Comparison of ENCODE assay signal across 16 cellular contexts in genomic region chr12:16586350-16587109, GRCh38. TPM values are rescaled to one million over a fixed set of nuclear protein-coding genes. Genes with fewer than 3 reads are reported as not detected.
A peak's percentile ranks its signal among the peaks of the same experiment; 100 is the strongest.
DNase-seq lines count a peak whose midpoint lies in the region; ATAC-seq and TF ChIP-seq lines count a peak whose summit lies in the region.
"Had no signal": no experiment of that assay in that cellular context is flagged by ENCODE, and none has a peak within 500 bp of the region (broad histone marks: within the 10 kb centered on the region; RNA-seq: fewer than 3 reads in every experiment).

No MANE protein-coding gene starts in this region.

- H3K36me3 Mint-ChIP-seq in CD8-positive, alpha-beta memory T cell = no peaks in the 10 kb centered on the region

- POLR2A ChIA-PET in CD8-positive, alpha-beta memory T cell (lab: Charles Lee) = no interaction called here

- H3K27me3 Mint-ChIP-seq in CD8-positive, alpha-beta memory T cell = no peaks in the 10 kb centered on the region

- DNase-seq in MG63 = peak; percentile 71
- DNase-seq in epithelial cell of esophagus (ENCODE audit: low read depth) = peak; percentile 50
- no peak for DNase-seq in lower lobe of right lung
- peak; percentile 65 for DNase-seq in superior temporal gyrus (ENCODE audit: extremely low spot score)
- DNase-seq in globus pallidus (ENCODE audit: low spot score) = no peak
- DNase-seq in CD8-positive, alpha-beta memory T cell = no peak
- no peak for DNase-seq in NCI-H2171 (lab: John Stamatoyannopoulos, UW)
- DNase-seq in kidney tubule cell (ENCODE audit: low spot score) = no peak
- DNase-seq: activated CD4-positive, alpha-beta T cell treated with anti-CD3 and anti-CD28 coated beads, Interleukin-2, amount 50 U/mL, for 1 hour; activated T-cell treated with anti-CD3 and anti-CD28 coated beads, Interleukin-2, amount 50 U/mL, for 48 hours; AML-193; Kasumi-1; NCI-H2029 treated with DMSO at 0.1 percent for 48 hours; NK-92 treated with Interleukin-12 subunit alpha and Interleukin-12 subunit beta, amount 100 ng/mL, for 24 hours; SIG-M5 had no signal

- H3K4me3 ChIP-seq in MG63 (no peak overlapping the region), epithelial cell of esophagus (ENCODE audit: low read length) (no peak overlapping the region), lower lobe of right lung (no peak overlapping the region)
- H3K4me3 ChIP-seq in CD8-positive, alpha-beta memory T cell (ENCODE audit: low read length) = no peak overlapping the region

- ATAC-seq in lower lobe of right lung = no peak

- no peak for TF ChIP-seq CTCF in epithelial cell of esophagus (IDR thresholded peaks at IDR 0.05; ENCODE audit: insufficient read depth, low read depth, low read length, missing control alignments)
- TF ChIP-seq CTCF in lower lobe of right lung (IDR thresholded peaks at IDR 0.05) = no peak

- no peaks in the 10 kb centered on the region for H3K4me1 ChIP-seq in lower lobe of right lung
- no peaks in the 10 kb centered on the region for H3K4me1 ChIP-seq in CD8-positive, alpha-beta memory T cell (ENCODE audit: insufficient read depth, low read length)

- H3K4me3 Mint-ChIP-seq in CD8-positive, alpha-beta memory T cell = no peak overlapping the region

- no peak overlapping the region for H3K27ac Mint-ChIP-seq in CD8-positive, alpha-beta memory T cell

- CTCF ChIA-PET in CD8-positive, alpha-beta memory T cell (lab: Charles Lee) = no interaction called here

- H3K4me1 Mint-ChIP-seq in CD8-positive, alpha-beta memory T cell = no peaks in the 10 kb centered on the region

- no peaks in the 10 kb centered on the region for H3K36me3 ChIP-seq in MG63
- no peaks in the 10 kb centered on the region for H3K36me3 ChIP-seq in lower lobe of right lung
- no peaks in the 10 kb centered on the region for H3K36me3 ChIP-seq in CD8-positive, alpha-beta memory T cell (ENCODE audit: insufficient read depth, low read length)

- intact Hi-C loops in lower lobe of right lung (cut with DNase I) = no loop called here

- peak overlapping the region; percentile 26 for H3K27ac ChIP-seq in lower lobe of right lung
- H3K27ac ChIP-seq in CD8-positive, alpha-beta memory T cell (ENCODE audit: low read depth, low read length) = no peak overlapping the region
- H3K27ac ChIP-seq: HL-60 had no signal

- H3K9me3 ChIP-seq in MG63 (no peaks in the 10 kb centered on the region), lower lobe of right lung (no peaks in the 10 kb centered on the region)
- no peaks in the 10 kb centered on the region for H3K9me3 ChIP-seq in CD8-positive, alpha-beta memory T cell (ENCODE audit: low read length)

- peaks cover 3 to 27% (median 7%) of the 10 kb centered on the region in 5 donors for H3K9me3 Mint-ChIP-seq in CD8-positive, alpha-beta memory T cell

- H3K27me3 ChIP-seq in MG63 = no peaks in the 10 kb centered on the region
- no peaks in the 10 kb centered on the region for H3K27me3 ChIP-seq in lower lobe of right lung (ENCODE audit: low read depth)
- H3K27me3 ChIP-seq in CD8-positive, alpha-beta memory T cell (ENCODE audit: insufficient read depth, low read length, poor library complexity, severe bottlenecking) = no peaks in the 10 kb centered on the region

RNA-seq across cellular contexts. Expression of gene LMO3, which starts 19.4 kb away (rescaled TPM):
- total RNA-seq in MG63 (2014; rRNA removed; shearing (Covaris generic); ENCODE audit: low replicate concordance) = not detected in 2 replicates
- 127 TPM for total RNA-seq in lower lobe of right lung
- not detected for total RNA-seq in CD8-positive, alpha-beta memory T cell
- not detected for polyA plus RNA-seq in CD8-positive, alpha-beta memory T cell

Comparison
In these comparisons a context has a peak if more than half of its experiments do, and no peak if none do; other contexts are left out.
1. DNase-seq: peak in MG63 (single experiment), epithelial cell of esophagus (single experiment) and superior temporal gyrus (single experiment); none in lower lobe of right lung (single experiment), globus pallidus (single experiment), CD8-positive, alpha-beta memory T cell (0 of 5), NCI-H2171 (single experiment) and kidney tubule cell (single experiment).
2. RNA of gene LMO3, which starts 19.4 kb away (total RNA-seq): 127 TPM in lower lobe of right lung (single experiment); not detected in MG63 and not detected in CD8-positive, alpha-beta memory T cell; every median in the first group is over 100 times any median in the second.